In genomic region chr14:81164167-81164774, GRCh38 we compare ENCODE assay signal across 8 cellular contexts. TPM values are rescaled to one million over a fixed set of nuclear protein-coding genes. Genes with fewer than 3 reads are reported as not detected.
DNase-seq lines count a peak whose midpoint lies in the region; ATAC-seq and TF ChIP-seq lines count a peak whose summit lies in the region.

No MANE protein-coding gene starts in this region.

- no peak overlapping the region for H3K4me3 ChIP-seq in lower lobe of right lung

- TF ChIP-seq CTCF in CD14-positive monocyte (IDR thresholded peaks at IDR 0.05) = peak; percentile 38
- peak; percentile 63 for TF ChIP-seq CTCF in lower lobe of right lung (IDR thresholded peaks at IDR 0.05)

- intact Hi-C loops in CD14-positive monocyte (cut with micrococcal nuclease) (loop anchor here in 1 of 2 donors (10.0 kb wide), 1 partner anchor 209 kb away; the partner anchor contains the start of gene TSHR), lower lobe of right lung (cut with DNase I) (no loop called here)

- ATAC-seq in GM18873 (IDR thresholded peaks at IDR 0.05; ENCODE audit: low FRiP score, unreplicated experiment) (peak; percentile 91), HG03045 (IDR thresholded peaks at IDR 0.05; ENCODE audit: unreplicated experiment) (peak; percentile 95), T-cell (replicated peaks in 1 of 4) (peak in 3 of 4 experiments; percentile 54 to 73 (median 71)), lower lobe of right lung (peak; percentile 94 to 95)
- peak; percentile 54 for ATAC-seq in central memory CD8-positive, alpha-beta T cell (replicated peaks; ENCODE audit: extremely low read depth, poor library complexity, severe bottlenecking)
- peak; percentile 99 for ATAC-seq in stimulated activated naive CD8-positive, alpha-beta T cell treated with anti-CD3 and anti-CD28 coated beads, Interleukin-15, Interleukin-2, amounts not matched to agents 100 U/mL and 50 U/mL, for 24 hours

- POLR2A ChIA-PET in T-cell (lab: Charles Lee) = interaction anchor here in 1 of 2 donors (0.5 kb wide), 1 partner anchor 46 kb away, joined by 3 read pairs; no protein-coding TSS in a partner anchor

- H3K9me3 Mint-ChIP-seq in CD14-positive monocyte (peaks cover 0 to 4% (median 0%) of the 10 kb centered on the region in 7 donors), T-cell (no peaks in the 10 kb centered on the region)
- no peaks in the 10 kb centered on the region for H3K9me3 Mint-ChIP-seq in central memory CD8-positive, alpha-beta T cell

- no peaks in the 10 kb centered on the region for H3K27me3 ChIP-seq in lower lobe of right lung (ENCODE audit: low read depth)

- H3K27me3 Mint-ChIP-seq in CD14-positive monocyte (ENCODE audit: low read depth in 3 of 3) = peaks cover 0 to 2% (median 2%) of the 10 kb centered on the region in 3 donors
- H3K27me3 Mint-ChIP-seq in T-cell = no peaks in the 10 kb centered on the region
- no peaks in the 10 kb centered on the region for H3K27me3 Mint-ChIP-seq in central memory CD8-positive, alpha-beta T cell

- H3K36me3 Mint-ChIP-seq in CD14-positive monocyte (peaks cover 0 to 7% of the 10 kb centered on the region in 2 donors), T-cell (no peaks in the 10 kb centered on the region)
- no peaks in the 10 kb centered on the region for H3K36me3 Mint-ChIP-seq in central memory CD8-positive, alpha-beta T cell (ENCODE audit: insufficient read depth)

- no peaks in the 10 kb centered on the region for H3K36me3 ChIP-seq in lower lobe of right lung

- H3K27ac Mint-ChIP-seq in CD14-positive monocyte (peak overlapping the region in 3 of 7 donors; percentile 23 to 77 (median 26)), T-cell (no peak overlapping the region)
- H3K27ac Mint-ChIP-seq in central memory CD8-positive, alpha-beta T cell (ENCODE audit: low read depth) = peak overlapping the region; percentile 12

- peaks cover 8% of the 10 kb centered on the region for H3K4me1 ChIP-seq in lower lobe of right lung

- DNase-seq in CD14-positive monocyte (ENCODE audit: low spot score) = peak; percentile 52
- DNase-seq in NCI-H187 (lab: John Stamatoyannopoulos, UW) = peak; percentile 63 to 74
- peak in 17 of 34 experiments; percentile 2 to 31 (median 14) for DNase-seq in T-cell
- DNase-seq in central memory CD8-positive, alpha-beta T cell (ENCODE audit: low spot score in 2 of 2) = no peak
- DNase-seq in lower lobe of right lung = no peak
- peak; percentile 67 for DNase-seq in stimulated activated naive CD8-positive, alpha-beta T cell treated with anti-CD3 and anti-CD28 coated beads, Interleukin-15, Interleukin-2, amounts not matched to agents 100 U/mL and 50 U/mL, for 24 hours

- H3K9me3 ChIP-seq in lower lobe of right lung = no peaks in the 10 kb centered on the region

- CTCF ChIA-PET in T-cell (lab: Charles Lee) = interaction anchor here in 1 of 2 donors (0.9 to 1.6 kb wide), 3 partner anchors 14 to 178 kb away, joined by 3 to 7 read pairs (median 4); no protein-coding TSS in a partner anchor

- H3K4me3 Mint-ChIP-seq in CD14-positive monocyte (no peak overlapping the region), T-cell (no peak overlapping the region)
- no peak overlapping the region for H3K4me3 Mint-ChIP-seq in central memory CD8-positive, alpha-beta T cell

- peaks cover 32% of the 10 kb centered on the region for H3K4me1 Mint-ChIP-seq in CD14-positive monocyte
- peaks cover 3 to 10% (median 9%) of the 10 kb centered on the region in 3 donors for H3K4me1 Mint-ChIP-seq in T-cell
- peaks cover 6% of the 10 kb centered on the region for H3K4me1 Mint-ChIP-seq in central memory CD8-positive, alpha-beta T cell

- no peak overlapping the region for H3K27ac ChIP-seq in lower lobe of right lung

RNA-seq across cellular contexts. Expression of gene GTF2A1, which starts 56.5 kb away (rescaled TPM):
- polyA plus RNA-seq in CD14-positive monocyte = 10 to 100 TPM in 1 of 2 donors, 1 to 10 TPM in 1; 7.9 to 15.8 TPM
- total RNA-seq in T-cell = 10 to 100 TPM; 21.2 to 34.1 (median 29.3) TPM
- total RNA-seq in lower lobe of right lung = 26.1 TPM

Comparison
In these comparisons a context has a peak if more than half of its experiments do, and no peak if none do; other contexts are left out.
1. DNase-seq: peak in CD14-positive monocyte (single experiment), NCI-H187 (2 of 2) and stimulated activated naive CD8-positive, alpha-beta T cell treated with anti-CD3 and anti-CD28 coated beads, Interleukin-15, Interleukin-2, amounts not matched to agents 100 U/mL and 50 U/mL, for 24 hours (single experiment); none in central memory CD8-positive, alpha-beta T cell (0 of 2) and lower lobe of right lung (single experiment).
2. Peak in every context shown above with its lines, with median percentiles within 50 percentile points of each other: ATAC-seq.